2 cellular contexts compared by ENCODE assay signal in genomic region chr22:45061332-45061731, GRCh38.
TF ChIP-seq lines count a peak whose summit lies in the region.

No MANE protein-coding gene starts in this region.

TF ChIP-seq in GM23338, 12 proteins besides CTCF, POLR2A, EP300 and RAD21:
- TF ChIP-seq EZH2 (IDR thresholded peaks at IDR 0.05; ENCODE audit: low read depth, unreplicated experiment) = no peak
- no peak for TF ChIP-seq EZH2phosphoT487 (IDR thresholded peaks at IDR 0.05; ENCODE audit: unreplicated experiment)

TF ChIP-seq in H1, 55 proteins besides CTCF, POLR2A, EP300 and RAD21:
- TF ChIP-seq HDAC2 (IDR thresholded peaks at IDR 0.05; ENCODE audit: borderline replicate concordance in 1 of 2, low read depth in 2 of 2, low read length in 2 of 2) = no peak
- no peak for TF ChIP-seq CBX5 (IDR thresholded peaks at IDR 0.05; ENCODE audit: low read depth, low read length)
- no peak for TF ChIP-seq GTF2F1 (IDR thresholded peaks at IDR 0.05; ENCODE audit: borderline replicate concordance, low read depth, low read length)
- TF ChIP-seq ASH2L (IDR thresholded peaks at IDR 0.05; ENCODE audit: low read length) = no peak
- TF ChIP-seq NANOG (IDR thresholded peaks at IDR 0.05; ENCODE audit: insufficient read depth, low read depth, low read length, poor library complexity, severe bottlenecking) = no peak
- no peak for TF ChIP-seq GABPA (IDR thresholded peaks at IDR 0.05; ENCODE audit: borderline replicate concordance, insufficient read depth, low read length)
- TF ChIP-seq ATF2 (IDR thresholded peaks at IDR 0.05; ENCODE audit: low read length) = no peak
- TF ChIP-seq SUZ12 (IDR thresholded peaks at IDR 0.05; ENCODE audit: low read length) = no peak
- no peak for TF ChIP-seq BACH1 (IDR thresholded peaks at IDR 0.05; ENCODE audit: low read length)
- TF ChIP-seq MAX (IDR thresholded peaks at IDR 0.05) = no peak
- no peak for TF ChIP-seq EGR1 (IDR thresholded peaks at IDR 0.05; ENCODE audit: borderline replicate concordance, low read depth, low read length)
- no peak for TF ChIP-seq NRF1 (IDR thresholded peaks at IDR 0.05; ENCODE audit: low read depth, low read length)
- TF ChIP-seq ATF3 (IDR thresholded peaks at IDR 0.05; ENCODE audit: insufficient read depth, low read depth, low read length) = no peak
- TF ChIP-seq POU5F1 (IDR thresholded peaks at IDR 0.05; ENCODE audit: low read depth, low read length) = no peak
- no peak for TF ChIP-seq SIX5 (IDR thresholded peaks at IDR 0.05; ENCODE audit: low read depth, low read length)
- no peak for TF ChIP-seq CBX8 (IDR thresholded peaks at IDR 0.05; ENCODE audit: borderline replicate concordance, low read depth, low read length)
- TF ChIP-seq CTBP2 (IDR thresholded peaks at IDR 0.05; ENCODE audit: borderline replicate concordance, insufficient read depth, insufficient read length, low read length) = no peak
- TF ChIP-seq SP1 (IDR thresholded peaks at IDR 0.05; ENCODE audit: low read depth, low read length) = no peak
- TF ChIP-seq KDM5A (IDR thresholded peaks at IDR 0.05; ENCODE audit: low read length) = no peak
- no peak for TF ChIP-seq CHD1 (IDR thresholded peaks at IDR 0.05; ENCODE audit: low read depth, low read length)
TF ChIP-seq in H1: peak in this region for 0.
